ENCODE assay signal across 8 cellular contexts in the genomic region with DNA sequence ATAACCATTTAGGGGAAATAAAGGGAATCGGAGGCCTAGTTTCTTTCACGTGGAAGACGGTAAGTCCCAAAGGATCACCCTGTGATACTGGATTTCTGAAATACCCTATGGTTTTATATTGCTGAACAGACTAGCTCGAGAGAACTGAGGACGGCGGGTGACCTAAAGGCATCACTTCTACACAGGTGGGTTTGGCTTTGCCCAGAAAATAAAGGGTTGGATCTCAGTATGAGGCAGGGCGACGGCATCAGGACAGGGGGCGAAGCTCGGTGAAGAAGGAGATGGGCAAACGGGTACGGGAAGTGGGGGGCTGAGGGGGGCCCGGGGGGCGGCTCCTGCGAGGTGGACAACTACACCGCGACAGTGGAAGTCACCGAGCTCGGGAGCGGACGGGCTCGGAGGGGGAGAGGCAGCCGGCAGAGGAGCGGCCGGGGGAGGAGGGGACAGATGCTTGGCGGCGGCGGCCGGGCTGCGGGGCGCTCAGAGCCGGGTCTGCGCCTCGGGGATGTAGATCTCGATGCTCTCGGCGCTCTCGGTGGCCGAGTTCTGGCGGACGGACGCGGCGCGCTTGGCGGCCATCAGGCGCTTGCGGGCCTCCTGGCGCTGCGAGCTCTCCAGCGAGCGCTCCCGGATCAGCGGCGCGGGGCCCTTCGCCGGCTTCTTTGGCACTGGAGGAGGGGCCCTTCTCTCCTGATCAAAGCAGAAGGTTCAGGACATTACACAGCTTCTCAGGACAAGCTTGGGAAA. TPM values are rescaled to one million over a fixed set of nuclear protein-coding genes. Genes with fewer than 3 reads are reported as not detected.
DNase-seq lines count a peak whose midpoint lies in the region; ATAC-seq and TF ChIP-seq lines count a peak whose summit lies in the region.

No MANE protein-coding gene starts in this region.

- peaks cover 16% of the 10 kb centered on the region for H3K4me1 ChIP-seq in iPS-18a (ENCODE audit: control insufficient read depth, low read depth, low read length)
- peaks cover 15% of the 10 kb centered on the region for H3K4me1 ChIP-seq in skeletal muscle satellite cell (ENCODE audit: control insufficient read depth, insufficient read depth, low read length)

- H3K4me3 ChIP-seq in BJ (ENCODE audit: low read depth, low read length) (peak overlapping the region; percentile 44), astrocyte of the cerebellum (ENCODE audit: low read depth, low read length) (peak overlapping the region; percentile 28), iPS-18a (ENCODE audit: low read length) (peak overlapping the region; percentile 57), skeletal muscle satellite cell (ENCODE audit: low read length) (peak overlapping the region; percentile 69)

- POLR2A ChIA-PET in BJ (lab: Charles Lee): interaction anchor here (0.7 kb wide), 1 partner anchor 45 kb away, joined by 4 read pairs; no protein-coding TSS in a partner anchor

- H3K27ac ChIP-seq in iPS-18a (ENCODE audit: low read length): no peak overlapping the region

- in situ Hi-C loops in astrocyte of the cerebellum (cut with HindIII; ENCODE audit: low sequenced_read_pairs): no loop called here

- peak overlapping the region; percentile 96 for H3K4me2 ChIP-seq in skeletal muscle satellite cell (ENCODE audit: low read length)

- ATAC-seq in HG02840 (IDR thresholded peaks at IDR 0.05; ENCODE audit: low FRiP score, unreplicated experiment): no peak
- ATAC-seq in HG02798 (IDR thresholded peaks at IDR 0.05; ENCODE audit: poor library complexity, unreplicated experiment): no peak

- CTCF ChIA-PET in BJ (lab: Yijun Ruan, JAX): interaction anchor here (0.6 to 2.1 kb wide), 3 partner anchors 10 to 101 kb away, joined by 3 to 6 read pairs (median 4); no protein-coding TSS in a partner anchor

- H3K9ac ChIP-seq in iPS-18a (ENCODE audit: low read length) (peak overlapping the region; percentile 8), skeletal muscle satellite cell (ENCODE audit: low read depth, low read length) (peak overlapping the region; percentile 69)

- no peak for DNase-seq in BJ (ENCODE audit: low read depth)
- peak; percentile 50 for DNase-seq in NCI-H1105 (lab: John Stamatoyannopoulos, UW)
- no peak for DNase-seq in astrocyte of the cerebellum (ENCODE audit: low read depth)
- no peak for DNase-seq in DMS114 treated with DMSO at 0.1 percent for 48 hours (lab: John Stamatoyannopoulos, UW; ENCODE audit: unreplicated experiment)

- TF ChIP-seq CTCF in BJ (IDR thresholded peaks at IDR 0.05; ENCODE audit: insufficient read depth, low read depth, low read length) (no peak), astrocyte of the cerebellum (IDR thresholded peaks at IDR 0.05; ENCODE audit: low read depth, low read length, missing control alignments) (no peak)

- H3K9me3 ChIP-seq in iPS-18a (ENCODE audit: control insufficient read depth, low read depth, low read length) (no peaks in the 10 kb centered on the region), skeletal muscle satellite cell (replicated peaks; ENCODE audit: low read length) (no peaks in the 10 kb centered on the region)

- H3K27me3 ChIP-seq in BJ (ENCODE audit: control insufficient read depth, insufficient read depth, low read length) (no peaks in the 10 kb centered on the region), iPS-18a (ENCODE audit: control insufficient read depth, insufficient read depth, low read length) (peaks cover 28% of the 10 kb centered on the region), skeletal muscle satellite cell (ENCODE audit: control insufficient read depth, insufficient read depth, low read length) (no peaks in the 10 kb centered on the region)

- H3K36me3 ChIP-seq in BJ (ENCODE audit: control insufficient read depth, insufficient read depth, low read length) (no peaks in the 10 kb centered on the region), iPS-18a (ENCODE audit: control insufficient read depth, low read depth, low read length) (no peaks in the 10 kb centered on the region), skeletal muscle satellite cell (ENCODE audit: insufficient read depth, low read length) (no peaks in the 10 kb centered on the region)

RNA-seq across cellular contexts. Expression of gene TGIF1, which starts 48.9 kb away (rescaled TPM):
- 64.8 and 78.9 TPM in 2 replicates for polyA plus RNA-seq in BJ (2011; rRNA removed)
- 60.7 and 91.7 TPM in 2 replicates for polyA minus RNA-seq in BJ (2011; rRNA and poly(A)+ RNA removed)
- total RNA-seq in skeletal muscle satellite cell (2012; rRNA removed): 77.8 and 82.6 TPM in 2 replicates
